8 cellular contexts compared by ENCODE assay signal in genomic region chr7:155299539-155300202, GRCh38. TPM values are rescaled to one million over a fixed set of nuclear protein-coding genes. Genes with fewer than 3 reads are reported as not detected.
DNase-seq lines count a peak whose midpoint lies in the region; ATAC-seq lines count a peak whose summit lies in the region.

No MANE protein-coding gene starts in this region.

- no peak overlapping the region for H2BK12ac ChIP-seq in neuronal stem cell (ENCODE audit: low read length)

- no peak overlapping the region for H3K23ac ChIP-seq in neuronal stem cell (ENCODE audit: low read depth, low read length, poor library complexity)

- intact Hi-C loops in activated naive CD4-positive, alpha-beta T cell treated with anti-CD3 and anti-CD28 coated beads for 36 hours (cut with micrococcal nuclease), result loop anchor here (1.0 to 2.0 kb wide), 11 partner anchors 16 to 1839 kb away; partner anchors contain the start of genes HTR5A, PAXIP1, RBM33 and UBE3C

- H3K4me1 Mint-ChIP-seq in activated naive CD4-positive, alpha-beta T cell treated with anti-CD3 and anti-CD28 coated beads for 36 hours (ENCODE audit: low read depth), result peaks cover 35% of the 10 kb centered on the region
- H3K4me1 Mint-ChIP-seq in T-cell, result peaks cover 40 to 48% (median 44%) of the 10 kb centered on the region in 3 donors

- H3K4me1 ChIP-seq in endocrine pancreas (ENCODE audit: control insufficient read depth, insufficient read depth, low read length), result peaks cover 5% of the 10 kb centered on the region
- H3K4me1 ChIP-seq in neuronal stem cell (ENCODE audit: control insufficient read depth in 2 of 2, insufficient read depth in 1 of 2, low read depth in 1 of 2, low read length in 2 of 2), result peaks cover 15% of the 10 kb centered on the region in 2 donors

- H3K4me3 ChIP-seq in endocrine pancreas (ENCODE audit: control insufficient read depth, insufficient read depth, low read length) (peak overlapping the region; percentile 89), neuronal stem cell (ENCODE audit: low read length in 2 of 2) (peak overlapping the region; percentile 80 to 98)

- H3K18ac ChIP-seq in neuronal stem cell (ENCODE audit: low read length), result no peak overlapping the region

- CTCF ChIA-PET in activated naive CD4-positive, alpha-beta T cell treated with anti-CD3 and anti-CD28 coated beads for 36 hours (lab: Charles Lee), result interaction anchor here (1.0 to 1.8 kb wide), 5 partner anchors 45 to 372 kb away, joined by 3 to 9 read pairs (median 6); no protein-coding TSS in a partner anchor
- CTCF ChIA-PET in T-cell (lab: Charles Lee), result interaction anchor here (0.6 to 4.8 kb wide), 8 partner anchors 10 to 1591 kb away, joined by 3 to 33 read pairs (median 4); no protein-coding TSS in a partner anchor

- H3K9me3 ChIP-seq in endocrine pancreas (ENCODE audit: control insufficient read depth, low read length) (no peaks in the 10 kb centered on the region), neuronal stem cell (replicated peaks in 1 of 2; ENCODE audit: control insufficient read depth in 2 of 2, insufficient read depth in 1 of 2, low read depth in 1 of 2, low read length in 2 of 2) (peaks cover 2 to 12% of the 10 kb centered on the region in 2 donors)

- H3K27ac ChIP-seq in neuronal stem cell (replicated peaks; ENCODE audit: low read length), result no peak overlapping the region

- no peaks in the 10 kb centered on the region for H3K79me1 ChIP-seq in neuronal stem cell (ENCODE audit: low read depth, low read length)

- ATAC-seq in T-cell (replicated peaks in 1 of 4), result no peak
- no peak for ATAC-seq in GM18907 (IDR thresholded peaks at IDR 0.05; ENCODE audit: unreplicated experiment)

- no peak overlapping the region for H2BK120ac ChIP-seq in neuronal stem cell (ENCODE audit: low read depth, low read length)

- peak overlapping the region; percentile 92 for H3K27ac Mint-ChIP-seq in activated naive CD4-positive, alpha-beta T cell treated with anti-CD3 and anti-CD28 coated beads for 36 hours
- H3K27ac Mint-ChIP-seq in T-cell, result peak overlapping the region; percentile 96 to 99

- H2AK5ac ChIP-seq in neuronal stem cell (ENCODE audit: low read depth, low read length), result no peak overlapping the region

- peak overlapping the region; percentile 64 for H3K4me2 ChIP-seq in neuronal stem cell (ENCODE audit: insufficient read depth, low read length, poor library complexity, severe bottlenecking)

- no peak overlapping the region for H2AFZ ChIP-seq in neuronal stem cell (ENCODE audit: low read length)

- POLR2A ChIA-PET in T-cell (lab: Charles Lee), result interaction anchor here in 1 of 2 donors (0.6 to 4.1 kb wide), 6 partner anchors 45 to 372 kb away, joined by 3 to 41 read pairs (median 3); partner anchors contain the start of genes PAXIP1 and RBM33

- H3K14ac ChIP-seq in neuronal stem cell (ENCODE audit: low read length), result no peak overlapping the region

- peak; percentile 37 for DNase-seq in activated naive CD4-positive, alpha-beta T cell treated with anti-CD3 and anti-CD28 coated beads for 36 hours
- DNase-seq in activated naive CD4-positive, alpha-beta T cell treated with anti-CD3 and anti-CD28 coated beads, Interleukin-2, amount 50 U/mL, for 16 hours, result no peak
- peak in 28 of 34 experiments; percentile 8 to 54 (median 30) for DNase-seq in T-cell
- no peak for DNase-seq in neuronal stem cell (ENCODE audit: low spot score)
- no peak for DNase-seq in dedifferentiated amniotic fluid mesenchymal stem cell (ENCODE audit: extremely low spot score)
- no peak for DNase-seq in NOMO-1 (lab: John Stamatoyannopoulos, UW; ENCODE audit: unreplicated experiment in 2 of 2)

- peak overlapping the region; percentile 39 for H3K9ac ChIP-seq in endocrine pancreas (ENCODE audit: control insufficient read depth, insufficient read depth, low read length)
- H3K9ac ChIP-seq in neuronal stem cell (ENCODE audit: low read depth, low read length, poor library complexity), result peak overlapping the region; percentile 63

- no peaks in the 10 kb centered on the region for H3K27me3 Mint-ChIP-seq in activated naive CD4-positive, alpha-beta T cell treated with anti-CD3 and anti-CD28 coated beads for 36 hours (ENCODE audit: low read depth)
- no peaks in the 10 kb centered on the region for H3K27me3 Mint-ChIP-seq in T-cell

- H3K36me3 ChIP-seq in endocrine pancreas (ENCODE audit: control insufficient read depth, insufficient read depth, low read length), result peaks cover 3% of the 10 kb centered on the region
- H3K36me3 ChIP-seq in neuronal stem cell (replicated peaks in 1 of 2; ENCODE audit: control insufficient read depth in 2 of 2, insufficient read depth in 2 of 2, low read length in 2 of 2), result peaks cover 30 to 60% of the 10 kb centered on the region in 2 donors

- H3K9me3 Mint-ChIP-seq in activated naive CD4-positive, alpha-beta T cell treated with anti-CD3 and anti-CD28 coated beads for 36 hours, result no peaks in the 10 kb centered on the region
- no peaks in the 10 kb centered on the region for H3K9me3 Mint-ChIP-seq in T-cell

- H4K91ac ChIP-seq in neuronal stem cell (ENCODE audit: low read depth, low read length, poor library complexity), result no peak overlapping the region

- no peaks in the 10 kb centered on the region for H3K27me3 ChIP-seq in endocrine pancreas (ENCODE audit: control insufficient read depth, insufficient read depth, low read length)
- no peaks in the 10 kb centered on the region for H3K27me3 ChIP-seq in neuronal stem cell (ENCODE audit: control insufficient read depth in 3 of 3, insufficient read depth in 3 of 3, low read depth in 1 of 3, low read length in 3 of 3)

- no peak overlapping the region for H4K8ac ChIP-seq in neuronal stem cell (ENCODE audit: low read depth, low read length)

- no peak overlapping the region for H2BK15ac ChIP-seq in neuronal stem cell (ENCODE audit: low read length)

- WGBS in neuronal stem cell (ENCODE audit: extremely low coverage in 2 of 2, insufficient read length in 2 of 2, insufficient replicate concordance in 1 of 2), 2 donors, result no CpG with 5 or more reads among the region's 8 CpGs

- H3K4me3 Mint-ChIP-seq in activated naive CD4-positive, alpha-beta T cell treated with anti-CD3 and anti-CD28 coated beads for 36 hours, result peak overlapping the region; percentile 88
- peak overlapping the region; percentile 89 to 91 (median 90) for H3K4me3 Mint-ChIP-seq in T-cell

- H3K4ac ChIP-seq in neuronal stem cell (ENCODE audit: low read length), result no peak overlapping the region

- no peak overlapping the region for H2BK5ac ChIP-seq in neuronal stem cell (ENCODE audit: low read length)

- H3K36me3 Mint-ChIP-seq in activated naive CD4-positive, alpha-beta T cell treated with anti-CD3 and anti-CD28 coated beads for 36 hours (ENCODE audit: low read depth), result peaks cover 50% of the 10 kb centered on the region
- H3K36me3 Mint-ChIP-seq in T-cell, result peaks cover 27% of the 10 kb centered on the region

RNA-seq across cellular contexts. Expression of gene INSIG1, which starts 2.0 kb away (rescaled TPM):
- total RNA-seq in activated naive CD4-positive, alpha-beta T cell treated with anti-CD3 and anti-CD28 coated beads for 36 hours, result 10 to 100 TPM; 73.2 to 74.8 TPM
- total RNA-seq in T-cell, result 10 to 100 TPM; 38.0 to 47.3 (median 42.4) TPM
- 183 TPM for polyA plus RNA-seq in neuronal stem cell (2013, experiment 1 of 2)
- 199 TPM for polyA plus RNA-seq in neuronal stem cell (2013, experiment 2 of 2)

Comparison
In these comparisons a context has a peak if more than half of its experiments do, and no peak if none do; other contexts are left out.
1. DNase-seq: peak in activated naive CD4-positive, alpha-beta T cell treated with anti-CD3 and anti-CD28 coated beads for 36 hours (single experiment) and T-cell (28 of 34); none in activated naive CD4-positive, alpha-beta T cell treated with anti-CD3 and anti-CD28 coated beads, Interleukin-2, amount 50 U/mL, for 16 hours (single experiment), neuronal stem cell (single experiment), dedifferentiated amniotic fluid mesenchymal stem cell (single experiment) and NOMO-1 (0 of 2).